In the genomic region with DNA sequence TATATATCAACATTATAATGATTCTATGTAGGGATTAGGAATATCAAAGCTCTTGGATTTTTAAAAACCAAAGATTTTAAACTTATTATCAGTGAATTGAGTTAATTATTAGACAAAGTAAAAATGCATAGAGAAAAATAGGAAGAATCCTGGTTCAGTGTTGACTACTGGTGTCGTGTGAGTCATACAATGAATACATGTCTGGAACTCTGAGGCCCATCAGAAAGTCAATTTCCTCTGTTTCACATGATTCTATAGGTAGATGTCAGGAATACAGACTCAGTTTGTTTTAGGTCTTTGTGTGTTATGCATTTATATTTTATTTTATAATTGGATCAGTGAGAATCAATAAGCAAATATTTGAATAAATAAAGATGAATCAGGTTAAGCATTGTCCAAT, we compare ENCODE assay signal across 23 cellular contexts.
A peak's percentile ranks its signal among the peaks of the same experiment; 100 is the strongest.
DNase-seq lines count a peak whose midpoint lies in the region; ATAC-seq, FAIRE-seq and TF ChIP-seq lines count a peak whose summit lies in the region.
"Had no signal": no experiment of that assay in that cellular context is flagged by ENCODE, and none has a peak within 500 bp of the region (broad histone marks: within the 10 kb centered on the region; RNA-seq: fewer than 3 reads in every experiment).

No MANE protein-coding gene starts in this region.

- H3K27ac ChIP-seq in HCT116 (ENCODE audit: low read depth, low read length) (peak overlapping the region; percentile 57; the same call in 1 of the 2 replicates), RWPE1 (no peak overlapping the region), endothelial cell of umbilical vein (ENCODE audit: insufficient read depth, low read depth, low read length) (peak overlapping the region; percentile 22)
- H3K27ac ChIP-seq: cardiac muscle cell, VCaP had no signal

- no peak for TF ChIP-seq RAD21 in HCT116 (IDR thresholded peaks at IDR 0.05; ENCODE audit: low read depth)

- H3K36me3 ChIP-seq in HCT116 (ENCODE audit: control insufficient read depth in 1 of 2, insufficient read depth in 2 of 2, low read length in 2 of 2) (no peaks in the 10 kb centered on the region), endothelial cell of umbilical vein (ENCODE audit: control insufficient read depth in 2 of 2, extremely low read depth in 1 of 2, insufficient read depth in 2 of 2, low read length in 2 of 2) (peaks cover 0 to 2% of the 10 kb centered on the region in 2 experiments)
- H3K36me3 ChIP-seq: cardiac muscle cell had no signal

- H3K9me1 ChIP-seq in endothelial cell of umbilical vein (replicated peaks; ENCODE audit: control insufficient read depth, extremely low read depth, insufficient read depth, low read length): no peaks in the 10 kb centered on the region

- peak; percentile 64 for FAIRE-seq in endothelial cell of umbilical vein (lab: Jason Lieb, UNC)
- no peak for FAIRE-seq in GM12891 (lab: Jason Lieb, UNC)
- FAIRE-seq: GM19239, urothelium cell line had no signal

- peak; percentile 51 for DNase-seq in HCT116 (ENCODE audit: low read depth, low spot score)
- DNase-seq in RWPE1 (ENCODE audit: low spot score): peak; percentile 30
- peak; percentile 34 for DNase-seq in endothelial cell of umbilical vein (ENCODE audit: low read depth, low spot score)
- DNase-seq in renal cortical epithelial cell (ENCODE audit: low read depth): peak; percentile 76
- DNase-seq in GM12891 (ENCODE audit: insufficient read length, low spot score): no peak
- DNase-seq in AML-193 (lab: John Stamatoyannopoulos, UW): no peak
- DNase-seq: activated CD4-positive, alpha-beta T cell treated with anti-CD3 and anti-CD28 coated beads, Interleukin-2, amount 10 ng/mL, durations not matched to agents 24 days and 14 days; activated naive CD4-positive, alpha-beta T cell treated with Interleukin-2 at 50 U/mL for 16 hours; activated T-cell treated with anti-CD3 and anti-CD28 coated beads, Interleukin-2, amount 50 U/mL, for 48 hours; KG1; midbrain; natural killer cell; NCI-H1694; NCI-H526; retina; stimulated activated CD4-positive, alpha-beta T cell treated with anti-CD3 and anti-CD28 coated beads, Interleukin-2, amount 100 ng/mL, for 48 hours had no signal

- dilution Hi-C loops in endothelial cell of umbilical vein (cut with MboI; ENCODE audit: extremely low pct_ligation_motif_present, low sequenced_read_pairs): no loop called here

- TF ChIP-seq CTCF in HCT116 (IDR thresholded peaks at IDR 0.05 in 2 of 3, conservative IDR thresholded peaks at IDR 0.05 in 1 of 3; ENCODE audit: borderline replicate concordance in 1 of 3, insufficient read depth in 1 of 3, low read depth in 2 of 3, low read length in 2 of 3) (no peak), RWPE1 (conservative IDR thresholded peaks at IDR 0.05; ENCODE audit: low read depth) (no peak), endothelial cell of umbilical vein (IDR thresholded peaks at IDR 0.05; ENCODE audit: extremely low read depth in 1 of 2, insufficient read depth in 1 of 2, low read depth in 1 of 2, low read length in 2 of 2) (no peak)

- H3K9ac ChIP-seq in HCT116 (ENCODE audit: low read length) (peak overlapping the region; percentile 50), endothelial cell of umbilical vein (replicated peaks; ENCODE audit: extremely low read depth, insufficient read depth, low read length) (no peak overlapping the region)

- H2AFZ ChIP-seq in HCT116 (ENCODE audit: low read depth, low read length, poor library complexity, severe bottlenecking): peak overlapping the region; percentile 93
- no peak overlapping the region for H2AFZ ChIP-seq in endothelial cell of umbilical vein (ENCODE audit: low read depth, low read length)

- H3K4me3 ChIP-seq in HCT116 (replicated peaks in 1 of 2; ENCODE audit: low read depth in 1 of 2, low read length in 2 of 2): peak overlapping the region in 1 of 2 experiments; percentile 22; a peak in 1 of 4 replicates
- no peak overlapping the region for H3K4me3 ChIP-seq in endothelial cell of umbilical vein (replicated peaks in 1 of 3; ENCODE audit: insufficient read depth in 1 of 3, low read depth in 1 of 3, low read length in 3 of 3)
- H3K4me3 ChIP-seq: cardiac muscle cell had no signal

- H3K27me3 ChIP-seq in HCT116 (ENCODE audit: insufficient read depth, low read length): no peaks in the 10 kb centered on the region
- no peaks in the 10 kb centered on the region for H3K27me3 ChIP-seq in endothelial cell of umbilical vein (ENCODE audit: control insufficient read depth in 2 of 2, insufficient read depth in 2 of 2, low read length in 2 of 2)
- H3K27me3 ChIP-seq: cardiac muscle cell had no signal

- H3K4me2 ChIP-seq in HCT116 (ENCODE audit: low read length): peak overlapping the region; percentile 62
- no peak overlapping the region for H3K4me2 ChIP-seq in endothelial cell of umbilical vein (ENCODE audit: insufficient read depth, low read length)

- BruUV-seq in HCT116 (replicated peaks; lab: Mats Ljungman, UMichigan) (TSS peak; percentile 95), endothelial cell of umbilical vein (replicated peaks; lab: Mats Ljungman, UMichigan) (no TSS peak)

- CTCF ChIA-PET in HCT116 (lab: Charles Lee): no interaction called here
- CTCF ChIA-PET in RWPE1 (lab: Yijun Ruan, JAX): no interaction called here
- CTCF ChIA-PET in endothelial cell of umbilical vein (lab: Charles Lee): no interaction called here

- RAD21 ChIA-PET in HCT116 (lab: Charles Lee; ENCODE audit: low non-redundant PET in 1 of 2, low total read pairs in 2 of 2, uncharacterized antibody in 2 of 2, unreplicated experiment in 2 of 2): no interaction called here

- H3K4me1 ChIP-seq in HCT116 (ENCODE audit: control insufficient read depth in 1 of 2, insufficient read depth in 2 of 2, low read length in 2 of 2) (peaks cover 4 to 57% of the 10 kb centered on the region in 2 experiments), endothelial cell of umbilical vein (ENCODE audit: control insufficient read depth, extremely low read depth, insufficient read depth, low read length) (peaks cover 4% of the 10 kb centered on the region)

- POLR2A ChIA-PET in HCT116 (lab: Charles Lee) (no interaction called here), RWPE1 (lab: Yijun Ruan, JAX; ENCODE audit: low non-redundant PET) (no interaction called here), endothelial cell of umbilical vein (lab: Charles Lee) (no interaction called here)

- H3K79me2 ChIP-seq in HCT116 (ENCODE audit: insufficient read depth, low read length) (no peaks in the 10 kb centered on the region), endothelial cell of umbilical vein (ENCODE audit: control insufficient read depth, insufficient read depth, low read length) (no peaks in the 10 kb centered on the region)

- no peaks in the 10 kb centered on the region for H4K20me1 ChIP-seq in HCT116 (ENCODE audit: insufficient read depth)
- no peaks in the 10 kb centered on the region for H4K20me1 ChIP-seq in endothelial cell of umbilical vein (replicated peaks; ENCODE audit: control insufficient read depth, extremely low read depth, insufficient read depth, low read length)

- ATAC-seq in HCT116 (peak; percentile 69), HG03045 (IDR thresholded peaks at IDR 0.05; ENCODE audit: unreplicated experiment) (no peak)
- ATAC-seq: left lobe of liver; natural killer cell; stimulated activated effector memory CD8-positive, alpha-beta T cell treated with anti-CD3 and anti-CD28 coated beads, Interleukin-12 subunit alpha, Interleukin-12 subunit beta, amount 100 ng/mL, for 72 hours had no signal

- TF ChIP-seq POLR2A in HCT116 (IDR thresholded peaks at IDR 0.05; ENCODE audit: borderline replicate concordance, extremely low read depth, insufficient read depth, insufficient read length) (no peak), endothelial cell of umbilical vein (IDR thresholded peaks at IDR 0.05; ENCODE audit: low read depth, low read length) (no peak), GM12891 (IDR thresholded peaks at IDR 0.05; ENCODE audit: low read depth, low read length) (no peak)

- no peaks in the 10 kb centered on the region; the same call in 1 of the 2 replicates for H3K9me2 ChIP-seq in HCT116 (ENCODE audit: insufficient read depth)

- intact Hi-C loops in HCT116 (cut with micrococcal nuclease): no loop called here
- intact Hi-C loops in endothelial cell of umbilical vein (cut with micrococcal nuclease): loop anchor here (2.0 kb wide), 1 partner anchor 13 kb away; no protein-coding TSS in a partner anchor

- H3K9me3 ChIP-seq in HCT116 (ENCODE audit: control insufficient read depth in 1 of 2, insufficient read depth in 1 of 2, low read depth in 1 of 2, low read length in 2 of 2) (no peaks in the 10 kb centered on the region), endothelial cell of umbilical vein (replicated peaks; ENCODE audit: control insufficient read depth, insufficient read depth, low read length) (no peaks in the 10 kb centered on the region)

TF ChIP-seq in HCT116, 20 proteins besides CTCF, POLR2A, EP300 and RAD21 (continues in another document):
- TF ChIP-seq ZFX (IDR thresholded peaks at IDR 0.05) (no peak), SP1 (IDR thresholded peaks at IDR 0.05; ENCODE audit: low read depth) (no peak)

TF ChIP-seq in endothelial cell of umbilical vein, 7 proteins besides CTCF, POLR2A, EP300 and RAD21 (continues in another document):
- TF ChIP-seq FOS (IDR thresholded peaks at IDR 0.05; ENCODE audit: borderline replicate concordance, insufficient read depth, low read length) (peak; percentile 62), GATA2 (IDR thresholded peaks at IDR 0.05; ENCODE audit: insufficient read depth, insufficient read length, low read depth, low read length) (no peak), JUN (IDR thresholded peaks at IDR 0.05; ENCODE audit: borderline replicate concordance, insufficient read depth, insufficient read length, low read depth) (peak; percentile 20), MAX (IDR thresholded peaks at IDR 0.05; ENCODE audit: insufficient read depth, insufficient read length) (no peak), EZH2 (IDR thresholded peaks at IDR 0.05; ENCODE audit: borderline replicate concordance, low read depth, low read length, severe bottlenecking) (no peak)

TF ChIP-seq in GM12891, 5 proteins besides CTCF, POLR2A, EP300 and RAD21:
- TF ChIP-seq PAX5 (IDR thresholded peaks at IDR 0.05; ENCODE audit: insufficient read depth, low read length, severe bottlenecking): no peak
- TF ChIP-seq POLR2AphosphoS5 (IDR thresholded peaks at IDR 0.05; ENCODE audit: low read depth, low read length): no peak
- TF ChIP-seq SPI1 (IDR thresholded peaks at IDR 0.05; ENCODE audit: low read depth, low read length): no peak
- no peak for TF ChIP-seq POU2F2 (IDR thresholded peaks at IDR 0.05; ENCODE audit: low read depth, low read length)
- TF ChIP-seq TAF1 (IDR thresholded peaks at IDR 0.05; ENCODE audit: low read depth, low read length): no peak

Comparison
In these comparisons a context has a peak if more than half of its experiments do, and no peak if none do; other contexts are left out.
1. DNase-seq: peak in HCT116 (single experiment), RWPE1 (single experiment), endothelial cell of umbilical vein (single experiment) and renal cortical epithelial cell (single experiment); none in GM12891 (single experiment) and AML-193 (0 of 2).